26 cellular contexts compared by ENCODE assay signal in genomic region chr19:14094854-14095253, GRCh38. TPM values are rescaled to one million over a fixed set of nuclear protein-coding genes. Genes with fewer than 3 reads are reported as not detected.
DNase-seq lines count a peak whose midpoint lies in the region; ATAC-seq, FAIRE-seq and TF ChIP-seq lines count a peak whose summit lies in the region.
"Had no signal": no experiment of that assay in that cellular context is flagged by ENCODE, and none has a peak within 500 bp of the region (broad histone marks: within the 10 kb centered on the region; RNA-seq: fewer than 3 reads in every experiment).

No MANE protein-coding gene starts in this region.

- H2BK12ac ChIP-seq in neuronal stem cell (ENCODE audit: low read length) = no peak overlapping the region

- no peak overlapping the region for H4K91ac ChIP-seq in neuronal stem cell (ENCODE audit: low read depth, low read length, poor library complexity)

- no peaks in the 10 kb centered on the region for H4K20me1 ChIP-seq in GM12878 (ENCODE audit: control insufficient read depth, insufficient read depth)

- peaks cover 14% of the 10 kb centered on the region for H3K4me1 Mint-ChIP-seq in activated naive CD4-positive, alpha-beta T cell treated with anti-CD3 and anti-CD28 coated beads, Interleukin-2, amount 50 U/mL, for 24 hours

- H3K36me3 Mint-ChIP-seq in activated naive CD4-positive, alpha-beta T cell treated with anti-CD3 and anti-CD28 coated beads, Interleukin-2, amount 50 U/mL, for 24 hours = peaks cover 6% of the 10 kb centered on the region

- H3K36me3 ChIP-seq in GM12878 (ENCODE audit: control insufficient read depth in 2 of 2, insufficient read depth in 2 of 2, low read length in 1 of 2) (peaks cover 0 to 10% of the 10 kb centered on the region in 2 experiments), neuronal stem cell (replicated peaks in 1 of 2; ENCODE audit: control insufficient read depth in 2 of 2, insufficient read depth in 2 of 2, low read length in 2 of 2) (peaks cover 3 to 34% of the 10 kb centered on the region in 2 donors), gastroesophageal sphincter (peaks cover 0 to 42% of the 10 kb centered on the region in 2 donors)
- H3K36me3 ChIP-seq: breast epithelium had no signal

- CTCF ChIA-PET in HEK293T (lab: Yijun Ruan, JAX) (no interaction called here), GM12878 (lab: Yijun Ruan, JAX) (interaction anchor here (0.5 to 1.9 kb wide), 3 partner anchors 14 to 267 kb away, joined by 4 to 5 read pairs (median 4); partner anchors contain the start of gene ASF1B)

- in situ Hi-C loops in GM12878 (cut with MboI) = no loop called here

- H3K18ac ChIP-seq in neuronal stem cell (ENCODE audit: low read length) = no peak overlapping the region

- H2BK5ac ChIP-seq in neuronal stem cell (ENCODE audit: low read length) = no peak overlapping the region

- TSS peak; percentile 46 for BruUV-seq in GM12878 (replicated peaks; lab: Mats Ljungman, UMichigan)

- no peaks in the 10 kb centered on the region for H3K27me3 ChIP-seq in GM12878 (replicated peaks in 1 of 2; ENCODE audit: control insufficient read depth in 2 of 2, insufficient read depth in 2 of 2, low read length in 1 of 2)
- no peaks in the 10 kb centered on the region for H3K27me3 ChIP-seq in neuronal stem cell (ENCODE audit: control insufficient read depth in 3 of 3, insufficient read depth in 3 of 3, low read depth in 1 of 3, low read length in 3 of 3)
- no peaks in the 10 kb centered on the region for H3K27me3 ChIP-seq in gastroesophageal sphincter
- H3K27me3 ChIP-seq: breast epithelium, Peyer's patch had no signal

- H3K27ac ChIP-seq in GM12878 (ENCODE audit: control insufficient read depth, insufficient read depth) = no peak overlapping the region
- no peak overlapping the region for H3K27ac ChIP-seq in neuronal stem cell (replicated peaks; ENCODE audit: low read length)
- no peak overlapping the region for H3K27ac ChIP-seq in gastroesophageal sphincter
- H3K27ac ChIP-seq: breast epithelium, Peyer's patch had no signal

- peak overlapping the region; percentile 13 for H3K27ac Mint-ChIP-seq in activated naive CD4-positive, alpha-beta T cell treated with anti-CD3 and anti-CD28 coated beads, Interleukin-2, amount 50 U/mL, for 24 hours
- H3K27ac Mint-ChIP-seq: activated T-cell treated with anti-CD3 and anti-CD28 coated beads, Interleukin-2, amount 50 U/mL, for 72 hours had no signal

- H3K79me2 ChIP-seq in GM12878 (ENCODE audit: control insufficient read depth, insufficient read depth, low read length) = no peaks in the 10 kb centered on the region; the same call in 1 of the 2 replicates

- H3K9me3 Mint-ChIP-seq in activated naive CD4-positive, alpha-beta T cell treated with anti-CD3 and anti-CD28 coated beads, Interleukin-2, amount 50 U/mL, for 24 hours = no peaks in the 10 kb centered on the region

- no peak for DNase-seq in activated naive CD4-positive, alpha-beta T cell treated with Interleukin-2 at 50 U/mL for 16 hours
- DNase-seq in HEK293T (ENCODE audit: extremely low spot score) (no peak), GM12878 (ENCODE audit: low read depth, low spot score) (no peak), neuronal stem cell (ENCODE audit: low spot score) (no peak), epidermal melanocyte (ENCODE audit: insufficient read length, low spot score) (no peak), NCI-H524 treated with DMSO at 0.1 percent for 48 hours (lab: John Stamatoyannopoulos, UW) (no peak)
- DNase-seq: activated CD4-positive, alpha-beta T cell treated with anti-CD3 and anti-CD28 coated beads for 48 hours; activated naive CD4-positive, alpha-beta T cell; activated T-cell treated with anti-CD3 and anti-CD28 coated beads, Interleukin-2, amount 50 U/mL, for 72 hours; effector CD4-positive, alpha-beta T cell; EL; mesenchymal stem cell; NCI-H2029 treated with DMSO at 0.1 percent for 48 hours; NCI-H69; Peyer's patch; SIG-M5; stimulated activated CD4-positive, alpha-beta T cell treated with anti-CD3 and anti-CD28 coated beads, Interleukin-15, amount 100 ng/mL, for 24 hours; stimulated activated CD4-positive, alpha-beta T cell treated with anti-CD3 and anti-CD28 coated beads, Interleukin-4, amount 100 ng/mL, for 4 hours; trophoblast cell had no signal

- SMC1A ChIA-PET in GM12878 (lab: Charles Lee; ENCODE audit: uncharacterized antibody, unreplicated experiment) = no interaction called here

- TF ChIP-seq POLR2A in GM12878 (IDR thresholded peaks at IDR 0.05; ENCODE audit: low read depth, low read length) = no peak
- no peak for TF ChIP-seq POLR2A in gastroesophageal sphincter (IDR thresholded peaks at IDR 0.05)

- H3K23ac ChIP-seq in neuronal stem cell (ENCODE audit: low read depth, low read length, poor library complexity) = no peak overlapping the region

- intact Hi-C loops in GM12878 (cut with micrococcal nuclease; ENCODE audit: unreplicated experiment) = no loop called here

- no peak overlapping the region for H3K14ac ChIP-seq in neuronal stem cell (ENCODE audit: low read length)

- H3K4me3 ChIP-seq in GM12878 = no peak overlapping the region
- no peak overlapping the region for H3K4me3 ChIP-seq in neuronal stem cell (ENCODE audit: low read length in 2 of 2)
- no peak overlapping the region for H3K4me3 ChIP-seq in gastroesophageal sphincter
- H3K4me3 ChIP-seq: breast epithelium, Peyer's patch had no signal

- H3K79me1 ChIP-seq in neuronal stem cell (ENCODE audit: low read depth, low read length) = no peaks in the 10 kb centered on the region

- H3K4ac ChIP-seq in neuronal stem cell (ENCODE audit: low read length) = no peak overlapping the region

- POLR2A ChIA-PET in HEK293T (lab: Yijun Ruan, JAX) = no interaction called here
- POLR2A ChIA-PET in GM12878 (lab: Charles Lee) = interaction anchor here (4.1 kb wide), 1 partner anchor 13 kb away, joined by 23 read pairs; no protein-coding TSS in a partner anchor

- no peak overlapping the region for H2AK5ac ChIP-seq in neuronal stem cell (ENCODE audit: low read depth, low read length)

- TF ChIP-seq EP300 in GM12878 (IDR thresholded peaks at IDR 0.05; ENCODE audit: borderline replicate concordance in 1 of 2, control insufficient read depth in 1 of 2, low read depth in 2 of 2, low read length in 2 of 2) (no peak), gastroesophageal sphincter (IDR thresholded peaks at IDR 0.05) (no peak)

- H3K4me2 ChIP-seq in GM12878 (ENCODE audit: control insufficient read depth, insufficient read depth) = no peak overlapping the region
- H3K4me2 ChIP-seq in neuronal stem cell (ENCODE audit: insufficient read depth, low read length, poor library complexity, severe bottlenecking) = no peak overlapping the region

- RAD21 ChIA-PET in GM12878 (lab: Charles Lee; ENCODE audit: unreplicated experiment) = no interaction called here

- no peaks in the 10 kb centered on the region for H3K4me1 ChIP-seq in GM12878 (ENCODE audit: control insufficient read depth, insufficient read depth, low read length)
- peaks cover 0 to 4% of the 10 kb centered on the region in 2 donors for H3K4me1 ChIP-seq in neuronal stem cell (ENCODE audit: control insufficient read depth in 2 of 2, insufficient read depth in 1 of 2, low read depth in 1 of 2, low read length in 2 of 2)
- peaks cover 0 to 13% (median 3%) of the 10 kb centered on the region in 3 donors for H3K4me1 ChIP-seq in gastroesophageal sphincter
- H3K4me1 ChIP-seq: breast epithelium had no signal

- ATAC-seq in GM12878 (no peak), gastroesophageal sphincter (no peak)
- ATAC-seq: activated T-cell treated with anti-CD3 and anti-CD28 coated beads, Interleukin-2, amount 50 U/mL, for 72 hours had no signal

- no peaks in the 10 kb centered on the region for H3K27me3 Mint-ChIP-seq in activated naive CD4-positive, alpha-beta T cell treated with anti-CD3 and anti-CD28 coated beads, Interleukin-2, amount 50 U/mL, for 24 hours

- no peak overlapping the region for H4K8ac ChIP-seq in neuronal stem cell (ENCODE audit: low read depth, low read length)

- no peak overlapping the region for H2BK15ac ChIP-seq in neuronal stem cell (ENCODE audit: low read length)

- H3K9ac ChIP-seq in GM12878 (ENCODE audit: control insufficient read depth, insufficient read depth, low read length) (no peak overlapping the region), neuronal stem cell (ENCODE audit: low read depth, low read length, poor library complexity) (peak overlapping the region; percentile 67)

- no peak overlapping the region for H3K4me3 Mint-ChIP-seq in activated naive CD4-positive, alpha-beta T cell treated with anti-CD3 and anti-CD28 coated beads, Interleukin-2, amount 50 U/mL, for 24 hours
- H3K4me3 Mint-ChIP-seq: activated T-cell treated with anti-CD3 and anti-CD28 coated beads, Interleukin-2, amount 50 U/mL, for 72 hours had no signal

- H3K9me3 ChIP-seq in GM12878 (replicated peaks; ENCODE audit: control insufficient read depth, insufficient read depth, low read length) = peaks cover 2% of the 10 kb centered on the region; the same call in 1 of the 3 replicates
- H3K9me3 ChIP-seq in neuronal stem cell (replicated peaks in 1 of 2; ENCODE audit: control insufficient read depth in 2 of 2, insufficient read depth in 1 of 2, low read depth in 1 of 2, low read length in 2 of 2) = peaks cover 7 to 11% of the 10 kb centered on the region in 2 donors
- peaks cover 0 to 12% (median 0%) of the 10 kb centered on the region in 3 donors for H3K9me3 ChIP-seq in gastroesophageal sphincter

- H2AFZ ChIP-seq in GM12878 (ENCODE audit: control insufficient read depth, low read depth, low read length) = no peak overlapping the region
- H2AFZ ChIP-seq in neuronal stem cell (ENCODE audit: low read length) = no peak overlapping the region

- no peak overlapping the region for H2BK120ac ChIP-seq in neuronal stem cell (ENCODE audit: low read depth, low read length)

- TF ChIP-seq CTCF in GM12878 (IDR thresholded peaks at IDR 0.05 in 2 of 3, conservative IDR thresholded peaks at IDR 0.05 in 1 of 3; ENCODE audit: control insufficient read depth in 2 of 3, extremely low read depth in 1 of 3, insufficient read depth in 1 of 3, low read depth in 3 of 3, low read length in 3 of 3) (no peak), gastroesophageal sphincter (IDR thresholded peaks at IDR 0.05) (no peak)

- TF ChIP-seq RAD21 in GM12878 (IDR thresholded peaks at IDR 0.05; ENCODE audit: insufficient read depth, low read depth, low read length) = no peak

- no peak for FAIRE-seq in GM12878 (lab: Jason Lieb, UNC)
- FAIRE-seq: colon, GM18507 had no signal

- 86% methylated on average over 7 of the region's 7 CpGs for WGBS in GM12878 (ENCODE audit: insufficient coverage, insufficient replicate concordance, low lambda C conversion rate, missing lambda C conversion rate)
- no CpG with 5 or more reads among the region's 7 CpGs for WGBS in neuronal stem cell (ENCODE audit: extremely low coverage in 2 of 2, insufficient read length in 2 of 2, insufficient replicate concordance in 1 of 2), 2 donors
- WGBS in gastroesophageal sphincter (ENCODE audit: low coverage in 1 of 2), 2 donors = 82 to 89% methylated on average over 7 of the region's 7 CpGs

RNA-seq across cellular contexts. Expression of gene SAMD1, which starts 4.3 kb away (rescaled TPM):
- total RNA-seq in GM12878 (2013; cell fraction: nucleolus; rRNA removed) = 9.9 and 11.1 TPM in 2 replicates
- total RNA-seq in GM12878 (2014; rRNA removed) (35.0 and 41.4 TPM in 2 replicates), GM12878 (2014; rRNA removed; fragmentation: Illumina TruSeq; extraction: Trizol) (20.7 and 22.7 TPM in 2 replicates), GM12878 (2021) (71.7 and 74.5 TPM in 2 replicates), gastroesophageal sphincter (10 to 100 TPM; 21.9 to 61.3 (median 41.3) TPM)
- 12.1 TPM for polyA plus RNA-seq in GM12878 (2011; ENCODE audit: low read depth)
- polyA plus RNA-seq in GM12878 (2011; rRNA removed) (9.6 and 15.9 TPM in 2 replicates), GM12878 (2014; fragmentation: Illumina TruSeq; extraction: Trizol) (16.2 and 27.8 TPM in 2 replicates), GM12878 (2014; fragmentation: Nextera tagmentation; extraction: Ambion mirVana) (1 to 10 TPM; 3.0 to 5.4 TPM), GM12878 (2014; rRNA removed) (39.3 and 50.7 TPM in 2 replicates), GM12878 (2016; fragmentation: Nextera tagmentation; extraction: Ambion mirVana) (1 to 10 TPM; 5.9 to 6.3 TPM)
- 25.3 and 28.7 TPM in 2 replicates for polyA plus RNA-seq in GM12878 (2011; cell fraction: cytosol; rRNA removed)
- 114 and 178 TPM in 2 replicates for polyA plus RNA-seq in GM12878 (2011; cell fraction: nucleus; rRNA removed)
- polyA plus RNA-seq in GM12878 (2012) = 23.2 and 27.9 TPM in 2 replicates
- polyA minus RNA-seq in GM12878 (2011; rRNA and poly(A)+ RNA removed) = 5.1 and 13.5 TPM in 2 replicates
- 17.4 and 18.0 TPM in 2 replicates for polyA minus RNA-seq in GM12878 (2011; cell fraction: cytosol; rRNA and poly(A)+ RNA removed)
- polyA minus RNA-seq in GM12878 (2011; cell fraction: nucleus; rRNA and poly(A)+ RNA removed) = 3.3 and 7.6 TPM in 2 replicates
- polyA plus RNA-seq in neuronal stem cell (2013, experiment 1 of 2) = 57.9 TPM
- 59.2 TPM for polyA plus RNA-seq in neuronal stem cell (2013, experiment 2 of 2)

RNA-seq across cellular contexts. Expression of gene C19orf67, which starts 9.3 kb away (rescaled TPM):
- 1.4 TPM in 1 of 2 replicates, not detected in the other for total RNA-seq in GM12878 (2013; cell fraction: nucleolus; rRNA removed)
- total RNA-seq in GM12878 (2014; rRNA removed) (not detected in 2 replicates), GM12878 (2014; rRNA removed; fragmentation: Illumina TruSeq; extraction: Trizol) (not detected in 2 replicates), GM12878 (2021) (not detected in 2 replicates), gastroesophageal sphincter (not detected)
- not detected for polyA plus RNA-seq in GM12878 (2011; ENCODE audit: low read depth)
- polyA plus RNA-seq in GM12878 (2011; rRNA removed) (not detected in 2 replicates), GM12878 (2014; fragmentation: Illumina TruSeq; extraction: Trizol) (not detected in 2 replicates), GM12878 (2014; fragmentation: Nextera tagmentation; extraction: Ambion mirVana) (not detected), GM12878 (2014; rRNA removed) (not detected in 2 replicates), GM12878 (2016; fragmentation: Nextera tagmentation; extraction: Ambion mirVana) (under 1 TPM in 1 of 2 experiments, not detected in 1; 0.14 TPM)
- polyA plus RNA-seq in GM12878 (2011; cell fraction: cytosol; rRNA removed) = not detected in 2 replicates
- polyA plus RNA-seq in GM12878 (2011; cell fraction: nucleus; rRNA removed) = 0.27 and 0.35 TPM in 2 replicates
- polyA plus RNA-seq in GM12878 (2012) = 0.10 TPM in 1 of 2 replicates, not detected in the other
- polyA minus RNA-seq in GM12878 (2011; rRNA and poly(A)+ RNA removed) = not detected in 2 replicates
- polyA minus RNA-seq in GM12878 (2011; cell fraction: cytosol; rRNA and poly(A)+ RNA removed) = not detected in 2 replicates
- 0.36 and 0.67 TPM in 2 replicates for polyA minus RNA-seq in GM12878 (2011; cell fraction: nucleus; rRNA and poly(A)+ RNA removed)
- polyA plus RNA-seq in neuronal stem cell (2013, experiment 1 of 2) = not detected
- not detected for polyA plus RNA-seq in neuronal stem cell (2013, experiment 2 of 2)
- total RNA-seq: activated T-cell treated with anti-CD3 and anti-CD28 coated beads, Interleukin-2, amount 50 U/mL, for 72 hours; breast epithelium; H4; Peyer's patch; subcutaneous adipose tissue had no signal

RNA-seq across cellular contexts. Expression of gene MISP3, which starts 22.3 kb away (rescaled TPM):
- 1.8 and 2.4 TPM in 2 replicates for total RNA-seq in GM12878 (2013; cell fraction: nucleolus; rRNA removed)
- total RNA-seq in GM12878 (2014; rRNA removed) = 0.90 and 0.93 TPM in 2 replicates
- total RNA-seq in GM12878 (2014; rRNA removed; fragmentation: Illumina TruSeq; extraction: Trizol) = 0.51 and 0.63 TPM in 2 replicates
- total RNA-seq in GM12878 (2021) = 1.2 and 1.7 TPM in 2 replicates
- not detected for polyA plus RNA-seq in GM12878 (2011; ENCODE audit: low read depth)
- polyA plus RNA-seq in GM12878 (2011; rRNA removed) = 0.56 and 0.98 TPM in 2 replicates
- polyA plus RNA-seq in GM12878 (2011; cell fraction: cytosol; rRNA removed) = 1.4 and 1.8 TPM in 2 replicates
- 6.0 TPM in 2 replicates for polyA plus RNA-seq in GM12878 (2011; cell fraction: nucleus; rRNA removed)
- polyA plus RNA-seq in GM12878 (2012) = 0.89 and 1.0 TPM in 2 replicates
- polyA plus RNA-seq in GM12878 (2014; fragmentation: Illumina TruSeq; extraction: Trizol) = 0.46 TPM in 2 replicates
- polyA plus RNA-seq in GM12878 (2014; fragmentation: Nextera tagmentation; extraction: Ambion mirVana) = under 1 TPM; 0.07 to 0.11 TPM
- polyA plus RNA-seq in GM12878 (2014; rRNA removed) = 1.4 and 1.7 TPM in 2 replicates
- polyA plus RNA-seq in GM12878 (2016; fragmentation: Nextera tagmentation; extraction: Ambion mirVana) = under 1 TPM; 0.52 to 0.66 TPM
- 0.15 and 0.41 TPM in 2 replicates for polyA minus RNA-seq in GM12878 (2011; rRNA and poly(A)+ RNA removed)
- polyA minus RNA-seq in GM12878 (2011; cell fraction: cytosol; rRNA and poly(A)+ RNA removed) = not detected in 2 replicates
- polyA minus RNA-seq in GM12878 (2011; cell fraction: nucleus; rRNA and poly(A)+ RNA removed) = 1.2 and 2.5 TPM in 2 replicates
- 1.6 TPM for polyA plus RNA-seq in neuronal stem cell (2013, experiment 1 of 2)
- 1.7 TPM for polyA plus RNA-seq in neuronal stem cell (2013, experiment 2 of 2)
- total RNA-seq in gastroesophageal sphincter = 1 to 10 TPM; 2.7 to 9.5 (median 5.6) TPM

RNA-seq across cellular contexts. Expression of gene PRKACA, which starts 22.7 kb away (rescaled TPM):
- total RNA-seq in GM12878 (2013; cell fraction: nucleolus; rRNA removed) = 11.5 and 11.6 TPM in 2 replicates
- 12.9 and 14.9 TPM in 2 replicates for total RNA-seq in GM12878 (2014; rRNA removed)
- total RNA-seq in GM12878 (2014; rRNA removed; fragmentation: Illumina TruSeq; extraction: Trizol) = 10.4 and 11.2 TPM in 2 replicates
- 67.7 and 68.5 TPM in 2 replicates for total RNA-seq in GM12878 (2021)
- 26.1 TPM for polyA plus RNA-seq in GM12878 (2011; ENCODE audit: low read depth)
- polyA plus RNA-seq in GM12878 (2011; rRNA removed) = 10.6 and 11.9 TPM in 2 replicates
- polyA plus RNA-seq in GM12878 (2011; cell fraction: cytosol; rRNA removed) = 23.1 and 25.8 TPM in 2 replicates
- 9.5 and 16.8 TPM in 2 replicates for polyA plus RNA-seq in GM12878 (2011; cell fraction: nucleus; rRNA removed)
- polyA plus RNA-seq in GM12878 (2012) = 28.6 and 38.0 TPM in 2 replicates
- polyA plus RNA-seq in GM12878 (2014; fragmentation: Illumina TruSeq; extraction: Trizol) = 44.3 and 56.8 TPM in 2 replicates
- 1 to 10 TPM in 1 of 2 experiments, under 1 TPM in 1; 0.53 to 1.3 TPM for polyA plus RNA-seq in GM12878 (2014; fragmentation: Nextera tagmentation; extraction: Ambion mirVana)
- polyA plus RNA-seq in GM12878 (2014; rRNA removed) = 40.8 and 46.1 TPM in 2 replicates
- 1 to 10 TPM; 3.3 to 3.5 TPM for polyA plus RNA-seq in GM12878 (2016; fragmentation: Nextera tagmentation; extraction: Ambion mirVana)
- 17.0 and 23.7 TPM in 2 replicates for polyA minus RNA-seq in GM12878 (2011; rRNA and poly(A)+ RNA removed)
- 11.2 and 15.5 TPM in 2 replicates for polyA minus RNA-seq in GM12878 (2011; cell fraction: cytosol; rRNA and poly(A)+ RNA removed)
- 5.1 and 9.7 TPM in 2 replicates for polyA minus RNA-seq in GM12878 (2011; cell fraction: nucleus; rRNA and poly(A)+ RNA removed)
- polyA plus RNA-seq in neuronal stem cell (2013, experiment 1 of 2) = 66.8 TPM
- 67.2 TPM for polyA plus RNA-seq in neuronal stem cell (2013, experiment 2 of 2)
- total RNA-seq in gastroesophageal sphincter = 100 to 1,000 TPM in 1 of 4 donors, 10 to 100 TPM in 3; 62.3 to 138 (median 76.6) TPM

RNA-seq across cellular contexts. Expression of gene PALM3, which starts 33.0 kb away (rescaled TPM):
- total RNA-seq in GM12878 (2013; cell fraction: nucleolus; rRNA removed) = not detected in 2 replicates
- total RNA-seq in GM12878 (2014; rRNA removed) = not detected in 2 replicates
- total RNA-seq in GM12878 (2014; rRNA removed; fragmentation: Illumina TruSeq; extraction: Trizol) = not detected in 2 replicates
- not detected in 2 replicates for total RNA-seq in GM12878 (2021)
- polyA plus RNA-seq in GM12878 (2011; ENCODE audit: low read depth) = not detected
- not detected in 2 replicates for polyA plus RNA-seq in GM12878 (2011; rRNA removed)
- polyA plus RNA-seq in GM12878 (2011; cell fraction: cytosol; rRNA removed) = 0.03 TPM in 1 of 2 replicates, not detected in the other
- 0.07 TPM in 1 of 2 replicates, not detected in the other for polyA plus RNA-seq in GM12878 (2011; cell fraction: nucleus; rRNA removed)
- polyA plus RNA-seq in GM12878 (2012) = not detected in 2 replicates
- not detected in 2 replicates for polyA plus RNA-seq in GM12878 (2014; fragmentation: Illumina TruSeq; extraction: Trizol)
- not detected for polyA plus RNA-seq in GM12878 (2014; fragmentation: Nextera tagmentation; extraction: Ambion mirVana)
- not detected in 2 replicates for polyA plus RNA-seq in GM12878 (2014; rRNA removed)
- under 1 TPM in 1 of 2 experiments, not detected in 1; 0.07 TPM for polyA plus RNA-seq in GM12878 (2016; fragmentation: Nextera tagmentation; extraction: Ambion mirVana)
- polyA minus RNA-seq in GM12878 (2011; rRNA and poly(A)+ RNA removed) = not detected in 2 replicates
- polyA minus RNA-seq in GM12878 (2011; cell fraction: cytosol; rRNA and poly(A)+ RNA removed) = not detected in 2 replicates
- not detected in 2 replicates for polyA minus RNA-seq in GM12878 (2011; cell fraction: nucleus; rRNA and poly(A)+ RNA removed)
- polyA plus RNA-seq in neuronal stem cell (2013, experiment 1 of 2) = 10.2 TPM
- 10.4 TPM for polyA plus RNA-seq in neuronal stem cell (2013, experiment 2 of 2)
- total RNA-seq in gastroesophageal sphincter = not detected
- total RNA-seq: subcutaneous adipose tissue had no signal
